ENCODE assay signal across 18 cellular contexts in the genomic region with DNA sequence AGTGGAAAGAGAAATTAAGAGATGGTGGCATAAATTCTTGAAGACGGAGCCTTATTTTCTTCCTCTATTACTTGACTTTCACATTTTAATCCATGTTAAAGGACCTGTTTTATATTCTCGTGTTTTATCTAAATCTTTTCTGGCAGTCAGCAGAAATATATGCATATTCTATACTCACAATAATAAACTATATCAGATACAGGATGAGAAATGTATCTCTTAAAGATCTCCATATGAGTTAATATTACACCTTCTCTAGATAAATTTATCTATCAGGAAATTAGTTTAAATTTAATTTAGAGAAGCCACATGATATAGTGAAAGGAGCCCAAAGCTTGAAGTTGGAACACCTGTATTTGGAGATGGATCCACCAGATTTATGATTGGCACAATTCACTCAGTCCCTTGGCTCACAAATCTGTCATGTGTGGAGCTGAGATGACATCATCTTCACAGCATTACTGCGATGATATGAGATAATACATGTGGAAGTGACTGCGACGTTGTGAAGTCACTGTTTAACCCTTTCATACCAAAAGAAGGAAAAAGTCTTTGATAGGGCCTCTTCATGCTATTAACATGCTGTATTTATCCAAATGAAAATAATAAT.
"Had no signal": no experiment of that assay in that cellular context is flagged by ENCODE, and none has a peak within 500 bp of the region (broad histone marks: within the 10 kb centered on the region; RNA-seq: fewer than 3 reads in every experiment).

No MANE protein-coding gene starts in this region.

- H3K27ac ChIP-seq: KMS-11, RWPE1 had no signal

- H3K4me3 ChIP-seq: K562 had no signal

- H3K4me2 ChIP-seq: KMS-11 had no signal

- DNase-seq: Kasumi-1, MM.1S, NCI-H1048, NCI-H1105, NCI-H1417, NCI-H1436 treated with DMSO at 0.1 percent for 48 hours, NCI-H1694, NCI-H1930, NCI-H2081 treated with DMSO at 0.1 percent for 48 hours, NCI-H2227 treated with DMSO at 0.1 percent for 48 hours, NCI-H524, NCI-H526 treated with DMSO at 0.1 percent for 48 hours, NCI-H774, SW 1271, T-cell had no signal

- H3K9ac ChIP-seq: KMS-11 had no signal
